Comparison of ENCODE assay signal across 18 cellular contexts in the genomic region with DNA sequence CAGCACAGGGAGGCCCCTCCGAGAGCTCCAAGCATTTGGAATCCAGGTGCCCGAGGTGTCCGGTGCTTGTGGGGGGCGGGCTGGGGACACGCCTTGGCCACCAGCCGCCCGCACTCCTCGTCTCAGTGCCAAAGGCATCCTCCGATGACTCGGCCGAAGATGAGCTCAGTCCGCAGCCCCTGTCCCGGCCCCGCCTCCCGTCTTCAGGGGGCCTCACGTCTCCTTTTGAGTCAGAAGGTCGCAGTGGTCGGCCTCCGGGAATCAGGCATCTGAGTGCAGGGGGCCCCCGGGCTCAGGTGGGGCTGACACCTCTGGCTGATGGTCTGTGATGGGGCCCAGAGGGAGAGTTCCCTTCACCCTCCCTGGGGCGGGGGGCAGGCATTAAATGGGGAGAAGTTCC.
DNase-seq lines count a peak whose midpoint lies in the region; ATAC-seq and TF ChIP-seq lines count a peak whose summit lies in the region.
"Had no signal": no experiment of that assay in that cellular context is flagged by ENCODE, and none has a peak within 500 bp of the region (broad histone marks: within the 10 kb centered on the region; RNA-seq: fewer than 3 reads in every experiment).

No MANE protein-coding gene starts in this region.

- H3K27me3 ChIP-seq in H7 (ENCODE audit: control insufficient read depth, insufficient read depth, low read length) (no peaks in the 10 kb centered on the region), foreskin keratinocyte (no peaks in the 10 kb centered on the region)

- H3K27me3 Mint-ChIP-seq in CD14-positive monocyte (ENCODE audit: low read depth in 3 of 3) = peaks cover 0 to 3% (median under 1%) of the 10 kb centered on the region in 3 donors
- H3K27me3 Mint-ChIP-seq: CD4-positive, alpha-beta T cell had no signal

- H3K27ac ChIP-seq in C4-2B (peak overlapping the region; percentile 74), foreskin keratinocyte (no peak overlapping the region)

- intact Hi-C loops in CD14-positive monocyte (cut with micrococcal nuclease) = no loop called here

- no peak overlapping the region for H3K4me3 ChIP-seq in H7 (ENCODE audit: insufficient read depth, low read depth, low read length)

- DNase-seq in H7 (peak; percentile 85), foreskin keratinocyte (no peak), CD14-positive monocyte (ENCODE audit: low spot score) (no peak), GM03348 (ENCODE audit: low spot score) (no peak)
- DNase-seq in stimulated activated effector memory CD8-positive, alpha-beta T cell treated with anti-CD3 and anti-CD28 coated beads, Interleukin-12 subunit alpha, Interleukin-12 subunit beta, amount 100 ng/mL, for 72 hours (ENCODE audit: low spot score in 2 of 2) = no peak
- DNase-seq: ACHN; CD4-positive, alpha-beta T cell; DMS153; GOT3; KBM-7; NCI-H1105; NCI-H2081 treated with DMSO at 0.1 percent for 48 hours; NCI-H774; PC-3; RPMI8226; SHP77 treated with DMSO at 0.1 percent for 48 hours had no signal

- H3K27ac Mint-ChIP-seq in stimulated activated effector memory CD8-positive, alpha-beta T cell treated with anti-CD3 and anti-CD28 coated beads, Interleukin-12 subunit alpha, Interleukin-12 subunit beta, amount 100 ng/mL, for 72 hours = peak overlapping the region; percentile 43
- H3K27ac Mint-ChIP-seq in CD14-positive monocyte = no peak overlapping the region

- H3K36me3 ChIP-seq in H7 (replicated peaks; ENCODE audit: control insufficient read depth, insufficient read depth, low read length) = no peaks in the 10 kb centered on the region

- ATAC-seq in foreskin keratinocyte = peak; percentile 30
- no peak for ATAC-seq in stimulated activated effector memory CD8-positive, alpha-beta T cell treated with anti-CD3 and anti-CD28 coated beads, Interleukin-12 subunit alpha, Interleukin-12 subunit beta, amount 100 ng/mL, for 72 hours
- ATAC-seq in HG03139 (IDR thresholded peaks at IDR 0.05; ENCODE audit: unreplicated experiment) = no peak
- ATAC-seq: PC-3 had no signal

- no peak for TF ChIP-seq CTCF in C4-2B (conservative IDR thresholded peaks at IDR 0.05)
- no peak for TF ChIP-seq CTCF in foreskin keratinocyte (conservative IDR thresholded peaks at IDR 0.05)
- TF ChIP-seq CTCF in CD14-positive monocyte (IDR thresholded peaks at IDR 0.05) = no peak

- peaks cover 72% of the 10 kb centered on the region for H3K36me3 Mint-ChIP-seq in stimulated activated effector memory CD8-positive, alpha-beta T cell treated with anti-CD3 and anti-CD28 coated beads, Interleukin-12 subunit alpha, Interleukin-12 subunit beta, amount 100 ng/mL, for 72 hours
- peaks cover 45 to 66% of the 10 kb centered on the region in 2 donors for H3K36me3 Mint-ChIP-seq in CD14-positive monocyte

- H3K4me3 Mint-ChIP-seq in stimulated activated effector memory CD8-positive, alpha-beta T cell treated with anti-CD3 and anti-CD28 coated beads, Interleukin-12 subunit alpha, Interleukin-12 subunit beta, amount 100 ng/mL, for 72 hours = no peak overlapping the region
- no peak overlapping the region for H3K4me3 Mint-ChIP-seq in CD14-positive monocyte
- H3K4me3 Mint-ChIP-seq: CD4-positive, alpha-beta T cell had no signal

- peaks cover 2% of the 10 kb centered on the region for H3K4me1 Mint-ChIP-seq in stimulated activated effector memory CD8-positive, alpha-beta T cell treated with anti-CD3 and anti-CD28 coated beads, Interleukin-12 subunit alpha, Interleukin-12 subunit beta, amount 100 ng/mL, for 72 hours
- H3K4me1 Mint-ChIP-seq in CD14-positive monocyte = no peaks in the 10 kb centered on the region

- no peaks in the 10 kb centered on the region for H3K9me3 Mint-ChIP-seq in stimulated activated effector memory CD8-positive, alpha-beta T cell treated with anti-CD3 and anti-CD28 coated beads, Interleukin-12 subunit alpha, Interleukin-12 subunit beta, amount 100 ng/mL, for 72 hours
- peaks cover 10 to 21% (median 13%) of the 10 kb centered on the region in 7 donors for H3K9me3 Mint-ChIP-seq in CD14-positive monocyte
- H3K9me3 Mint-ChIP-seq: CD4-positive, alpha-beta T cell had no signal

- H3K4me1 ChIP-seq in foreskin keratinocyte = no peaks in the 10 kb centered on the region
